ENCODE assay signal across 21 cellular contexts in the genomic region with DNA sequence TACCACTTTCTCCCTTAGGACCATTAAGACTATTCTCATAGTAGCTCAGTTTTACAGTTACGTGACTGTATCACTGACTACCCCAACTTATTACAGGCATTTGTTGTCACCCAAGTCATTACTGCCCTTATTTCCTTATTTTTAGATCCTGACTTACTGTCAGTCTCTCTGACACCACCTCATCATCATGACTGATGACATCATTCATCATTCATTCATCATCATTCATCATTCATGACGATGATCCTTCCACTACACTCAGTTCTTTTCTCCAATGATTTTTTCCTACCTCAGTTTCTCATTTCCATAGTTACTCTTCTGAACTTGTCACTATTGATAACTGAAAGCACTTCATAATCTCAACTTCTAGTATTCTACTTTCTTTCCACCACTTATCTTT.
DNase-seq lines count a peak whose midpoint lies in the region; ATAC-seq, FAIRE-seq and TF ChIP-seq lines count a peak whose summit lies in the region.
"Had no signal": no experiment of that assay in that cellular context is flagged by ENCODE, and none has a peak within 500 bp of the region (broad histone marks: within the 10 kb centered on the region; RNA-seq: fewer than 3 reads in every experiment).

No MANE protein-coding gene starts in this region.

- POLR2A ChIA-PET in A549 (lab: Yijun Ruan, JAX): no interaction called here

- H3K27ac ChIP-seq in A549: no peak overlapping the region
- peak overlapping the region; percentile 78 for H3K27ac ChIP-seq in layer of hippocampus (ENCODE audit: low read depth, low read length)
- H3K27ac ChIP-seq: KMS-11 had no signal

- H3K27ac Mint-ChIP-seq in Calu3 (ENCODE audit: unreplicated experiment): peak overlapping the region; percentile 7
- H3K27ac Mint-ChIP-seq: CD4-positive, alpha-beta T cell had no signal

- no peak overlapping the region for H3K4me2 ChIP-seq in A549
- H3K4me2 ChIP-seq: KMS-11 had no signal

- CTCF ChIA-PET in A549 (lab: Yijun Ruan, JAX) (interaction anchor here (0.6 kb wide), 1 partner anchor 244 kb away, joined by 3 read pairs; no protein-coding TSS in a partner anchor), Calu3 (lab: Charles Lee) (interaction anchor here (1.1 kb wide), 1 partner anchor 62 kb away, joined by 8 read pairs; no protein-coding TSS in a partner anchor)

- H3K4me3 ChIP-seq in A549 (no peak overlapping the region), bronchial epithelial cell (ENCODE audit: low read depth, low read length) (no peak overlapping the region), BE2C (ENCODE audit: low read depth, low read length) (no peak overlapping the region)

- intact Hi-C loops in Calu3 (cut with micrococcal nuclease; ENCODE audit: unreplicated experiment): no loop called here
- intact Hi-C loops in left cardiac atrium (cut with DNase I): loop anchor here in 1 of 2 donors (10.0 kb wide), 1 partner anchor 401 kb away; no protein-coding TSS in a partner anchor

- no peak for TF ChIP-seq RAD21 in A549 (conservative IDR thresholded peaks at IDR 0.05 in 1 of 2, IDR thresholded peaks at IDR 0.05 in 1 of 2)

- H3K27me3 Mint-ChIP-seq in Calu3 (ENCODE audit: unreplicated experiment): no peaks in the 10 kb centered on the region
- H3K27me3 Mint-ChIP-seq: CD4-positive, alpha-beta T cell had no signal

- H3K4me3 Mint-ChIP-seq in Calu3 (ENCODE audit: low read depth, unreplicated experiment): no peak overlapping the region
- H3K4me3 Mint-ChIP-seq: CD4-positive, alpha-beta T cell had no signal

- no TSS peak for BruUV-seq in Calu3 (replicated peaks; lab: Mats Ljungman, UMichigan)

- no peak for TF ChIP-seq POLR2A in A549 (IDR thresholded peaks at IDR 0.05; ENCODE audit: low read length)

- TF ChIP-seq CTCF in A549 (IDR thresholded peaks at IDR 0.05) (no peak), Calu3 (IDR thresholded peaks at IDR 0.05; ENCODE audit: unreplicated experiment) (no peak), bronchial epithelial cell (IDR thresholded peaks at IDR 0.05; ENCODE audit: insufficient read depth, low read length, severe bottlenecking) (no peak), BE2C (IDR thresholded peaks at IDR 0.05; ENCODE audit: low read depth, low read length) (no peak)

- WGBS in A549 (ENCODE audit: missing lambda C conversion rate): 89% methylated on average over 2 of the region's 2 CpGs

- no peak for TF ChIP-seq EP300 in A549 (IDR thresholded peaks at IDR 0.05)

- H3K36me3 Mint-ChIP-seq in Calu3 (ENCODE audit: insufficient read depth, unreplicated experiment): peaks cover 41% of the 10 kb centered on the region

- no peak for DNase-seq in A549 (ENCODE audit: low read depth in 1 of 2, low spot score in 1 of 2)
- DNase-seq in Calu3: no peak
- peak; percentile 7 for DNase-seq in bronchial epithelial cell (ENCODE audit: low read depth)
- no peak for DNase-seq in BE2C
- DNase-seq in SW480 (ENCODE audit: low spot score): no peak
- DNase-seq in left cardiac atrium: no peak
- DNase-seq: ACHN; AML-193; CD4-positive, alpha-beta T cell; DMS53; HCEC 1CT; NCI-H1048; NCI-H1436 treated with DMSO at 0.1 percent for 48 hours; NCI-H2029 treated with DMSO at 0.1 percent for 48 hours; NCI-H2171 treated with DMSO at 0.1 percent for 48 hours; NCI-H748 treated with DMSO at 0.1 percent for 48 hours; OCI-M1; RPMI8226; SIG-M5 had no signal

- H3K4me1 Mint-ChIP-seq in Calu3 (ENCODE audit: low read depth, unreplicated experiment): peaks cover 42% of the 10 kb centered on the region

- H3K9me3 Mint-ChIP-seq in Calu3 (ENCODE audit: low read depth, unreplicated experiment): no peaks in the 10 kb centered on the region
- H3K9me3 Mint-ChIP-seq: CD4-positive, alpha-beta T cell had no signal

- no peaks in the 10 kb centered on the region for H3K36me3 ChIP-seq in bronchial epithelial cell (ENCODE audit: control insufficient read depth, insufficient read depth, low read length)
- peaks cover 3% of the 10 kb centered on the region; the same call in 1 of the 2 replicates for H3K36me3 ChIP-seq in BE2C

- ATAC-seq in A549 (no peak), left cardiac atrium (no peak)

- FAIRE-seq in A549 (lab: Jason Lieb, UNC): peak; percentile 89
- no peak for FAIRE-seq in bronchial epithelial cell (lab: Jason Lieb, UNC)

- H3K9me3 ChIP-seq in A549: no peaks in the 10 kb centered on the region
- H3K9me3 ChIP-seq in BE2C: no peaks in the 10 kb centered on the region

- no peaks in the 10 kb centered on the region for H3K27me3 ChIP-seq in bronchial epithelial cell (ENCODE audit: control insufficient read depth, insufficient read depth, low read length)
- H3K27me3 ChIP-seq in layer of hippocampus (ENCODE audit: control insufficient read depth, insufficient read depth, low read length): no peaks in the 10 kb centered on the region
- H3K27me3 ChIP-seq in BE2C: no peaks in the 10 kb centered on the region

- H3K4me1 ChIP-seq in A549 (peaks cover 26% of the 10 kb centered on the region), BE2C (no peaks in the 10 kb centered on the region)

TF ChIP-seq in A549, 52 proteins besides CTCF, POLR2A, EP300 and RAD21:
- no peak for TF ChIP-seq CHD4 (IDR thresholded peaks at IDR 0.05; ENCODE audit: borderline replicate concordance)
- TF ChIP-seq CBX8 (IDR thresholded peaks at IDR 0.05): no peak
- TF ChIP-seq FOSL2 (IDR thresholded peaks at IDR 0.05): no peak
- peak; percentile 4; the same call in 1 of the 2 replicates for TF ChIP-seq FOSL2 (CRISPR knock-in tag; IDR thresholded peaks at IDR 0.05)
- TF ChIP-seq, protein P1, sequence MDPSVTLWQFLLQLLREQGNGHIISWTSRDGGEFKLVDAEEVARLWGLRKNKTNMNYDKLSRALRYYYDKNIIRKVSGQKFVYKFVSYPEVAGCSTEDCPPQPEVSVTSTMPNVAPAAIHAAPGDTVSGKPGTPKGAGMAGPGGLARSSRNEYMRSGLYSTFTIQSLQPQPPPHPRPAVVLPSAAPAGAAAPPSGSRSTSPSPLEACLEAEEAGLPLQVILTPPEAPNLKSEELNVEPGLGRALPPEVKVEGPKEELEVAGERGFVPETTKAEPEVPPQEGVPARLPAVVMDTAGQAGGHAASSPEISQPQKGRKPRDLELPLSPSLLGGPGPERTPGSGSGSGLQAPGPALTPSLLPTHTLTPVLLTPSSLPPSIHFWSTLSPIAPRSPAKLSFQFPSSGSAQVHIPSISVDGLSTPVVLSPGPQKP (IDR thresholded peaks at IDR 0.05; ENCODE audit: low read depth, low read length): no peak
- TF ChIP-seq MAFK (IDR thresholded peaks at IDR 0.05; ENCODE audit: partially characterized antibody): no peak
